1 cellular context compared by ENCODE assay signal in the genomic region with DNA sequence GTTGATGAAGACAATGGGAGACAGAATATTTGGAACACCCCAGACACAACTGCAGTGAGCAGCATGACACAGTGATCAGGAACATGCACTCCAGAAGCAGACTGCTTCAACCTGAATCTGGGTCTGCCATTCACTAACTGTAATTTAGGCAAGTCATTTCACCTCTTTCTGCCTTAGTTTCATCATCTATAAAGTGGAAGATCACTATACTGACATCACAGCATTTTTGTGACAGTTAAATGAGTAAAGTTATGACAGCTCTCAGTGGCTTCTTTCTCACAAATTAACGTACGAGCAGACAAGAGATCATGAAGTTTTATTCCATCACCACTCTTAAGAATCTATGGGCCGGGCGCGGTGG.
TF ChIP-seq lines count a peak whose summit lies in the region.

No MANE protein-coding gene starts in this region.

TF ChIP-seq in K562, 482 proteins besides CTCF, POLR2A, EP300 and RAD21 (continued from another document):
- TF ChIP-seq, protein P1, sequence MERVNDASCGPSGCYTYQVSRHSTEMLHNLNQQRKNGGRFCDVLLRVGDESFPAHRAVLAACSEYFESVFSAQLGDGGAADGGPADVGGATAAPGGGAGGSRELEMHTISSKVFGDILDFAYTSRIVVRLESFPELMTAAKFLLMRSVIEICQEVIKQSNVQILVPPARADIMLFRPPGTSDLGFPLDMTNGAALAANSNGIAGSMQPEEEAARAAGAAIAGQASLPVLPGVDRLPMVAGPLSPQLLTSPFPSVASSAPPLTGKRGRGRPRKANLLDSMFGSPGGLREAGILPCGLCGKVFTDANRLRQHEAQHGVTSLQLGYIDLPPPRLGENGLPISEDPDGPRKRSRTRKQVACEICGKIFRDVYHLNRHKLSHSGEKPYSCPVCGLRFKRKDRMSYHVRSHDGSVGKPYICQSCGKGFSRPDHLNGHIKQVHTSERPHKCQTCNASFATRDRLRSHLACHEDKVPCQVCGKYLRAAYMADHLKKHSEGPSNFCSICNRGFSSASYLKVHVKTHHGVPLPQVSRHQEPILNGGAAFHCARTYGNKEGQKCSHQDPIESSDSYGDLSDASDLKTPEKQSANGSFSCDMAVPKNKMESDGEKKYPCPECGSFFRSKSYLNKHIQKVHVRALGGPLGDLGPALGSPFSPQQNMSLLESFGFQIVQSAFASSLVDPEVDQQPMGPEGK (CRISPR knock-in tag; IDR thresholded peaks at IDR 0.05; ENCODE audit: borderline replicate concordance), result no peak
- peak; percentile 23; the same call in 1 of the 2 replicates for TF ChIP-seq C11orf30 (IDR thresholded peaks at IDR 0.05; ENCODE audit: low read depth)
- TF ChIP-seq ATF1 (CRISPR knock-in tag; IDR thresholded peaks at IDR 0.05), result no peak
- TF ChIP-seq ATF1 (tag; IDR thresholded peaks at IDR 0.05), result no peak
- TF ChIP-seq JUND (IDR thresholded peaks at IDR 0.05; ENCODE audit: borderline replicate concordance, low read depth, low read length), result 0 out of 2 replicates have a peak, but pooled peaks have one; percentile 14
- no peak for TF ChIP-seq JUND (tag; IDR thresholded peaks at IDR 0.05; ENCODE audit: borderline replicate concordance, low read depth, low read length)
- no peak for TF ChIP-seq MTA2 (IDR thresholded peaks at IDR 0.05; ENCODE audit: low read depth)
- no peak for TF ChIP-seq BCOR (IDR thresholded peaks at IDR 0.05)
- TF ChIP-seq, protein P2, sequence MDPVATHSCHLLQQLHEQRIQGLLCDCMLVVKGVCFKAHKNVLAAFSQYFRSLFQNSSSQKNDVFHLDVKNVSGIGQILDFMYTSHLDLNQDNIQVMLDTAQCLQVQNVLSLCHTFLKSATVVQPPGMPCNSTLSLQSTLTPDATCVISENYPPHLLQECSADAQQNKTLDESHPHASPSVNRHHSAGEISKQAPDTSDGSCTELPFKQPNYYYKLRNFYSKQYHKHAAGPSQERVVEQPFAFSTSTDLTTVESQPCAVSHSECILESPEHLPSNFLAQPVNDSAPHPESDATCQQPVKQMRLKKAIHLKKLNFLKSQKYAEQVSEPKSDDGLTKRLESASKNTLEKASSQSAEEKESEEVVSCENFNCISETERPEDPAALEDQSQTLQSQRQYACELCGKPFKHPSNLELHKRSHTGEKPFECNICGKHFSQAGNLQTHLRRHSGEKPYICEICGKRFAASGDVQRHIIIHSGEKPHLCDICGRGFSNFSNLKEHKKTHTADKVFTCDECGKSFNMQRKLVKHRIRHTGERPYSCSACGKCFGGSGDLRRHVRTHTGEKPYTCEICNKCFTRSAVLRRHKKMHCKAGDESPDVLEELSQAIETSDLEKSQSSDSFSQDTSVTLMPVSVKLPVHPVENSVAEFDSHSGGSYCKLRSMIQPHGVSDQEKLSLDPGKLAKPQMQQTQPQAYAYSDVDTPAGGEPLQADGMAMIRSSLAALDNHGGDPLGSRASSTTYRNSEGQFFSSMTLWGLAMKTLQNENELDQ (CRISPR knock-in tag; IDR thresholded peaks at IDR 0.05; ENCODE audit: borderline replicate concordance), result no peak
- TF ChIP-seq ARNT (IDR thresholded peaks at IDR 0.05), result no peak
- TF ChIP-seq LEF1 (IDR thresholded peaks at IDR 0.05), result no peak
- no peak for TF ChIP-seq STAG1 (CRISPR knock-in tag; IDR thresholded peaks at IDR 0.05; ENCODE audit: borderline replicate concordance)
- TF ChIP-seq, protein P3, sequence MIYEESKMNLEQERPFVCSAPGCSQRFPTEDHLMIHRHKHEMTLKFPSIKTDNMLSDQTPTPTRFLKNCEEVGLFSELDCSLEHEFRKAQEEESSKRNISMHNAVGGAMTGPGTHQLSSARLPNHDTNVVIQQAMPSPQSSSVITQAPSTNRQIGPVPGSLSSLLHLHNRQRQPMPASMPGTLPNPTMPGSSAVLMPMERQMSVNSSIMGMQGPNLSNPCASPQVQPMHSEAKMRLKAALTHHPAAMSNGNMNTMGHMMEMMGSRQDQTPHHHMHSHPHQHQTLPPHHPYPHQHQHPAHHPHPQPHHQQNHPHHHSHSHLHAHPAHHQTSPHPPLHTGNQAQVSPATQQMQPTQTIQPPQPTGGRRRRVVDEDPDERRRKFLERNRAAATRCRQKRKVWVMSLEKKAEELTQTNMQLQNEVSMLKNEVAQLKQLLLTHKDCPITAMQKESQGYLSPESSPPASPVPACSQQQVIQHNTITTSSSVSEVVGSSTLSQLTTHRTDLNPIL (CRISPR knock-in tag; IDR thresholded peaks at IDR 0.05), result no peak
- TF ChIP-seq POLR2H (tag; IDR thresholded peaks at IDR 0.05; ENCODE audit: low read depth), result 0 out of 2 replicates have a peak, but pooled peaks have one; percentile 43
- TF ChIP-seq TEAD2 (tag; IDR thresholded peaks at IDR 0.05), result no peak
- TF ChIP-seq, protein P4, sequence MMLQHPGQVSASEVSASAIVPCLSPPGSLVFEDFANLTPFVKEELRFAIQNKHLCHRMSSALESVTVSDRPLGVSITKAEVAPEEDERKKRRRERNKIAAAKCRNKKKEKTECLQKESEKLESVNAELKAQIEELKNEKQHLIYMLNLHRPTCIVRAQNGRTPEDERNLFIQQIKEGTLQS (IDR thresholded peaks at IDR 0.05), result peak; percentile 80
- TF ChIP-seq, protein P4 (CRISPR knock-in tag; conservative IDR thresholded peaks at IDR 0.05), result no peak
- TF ChIP-seq JUNB (CRISPR knock-in tag; conservative IDR thresholded peaks at IDR 0.05), result no peak
- 0 out of 2 replicates have a peak, but pooled peaks have one; percentile 24 for TF ChIP-seq SUPT5H (IDR thresholded peaks at IDR 0.05)
- no peak for TF ChIP-seq NR2C2 (CRISPR knock-in tag; IDR thresholded peaks at IDR 0.05)
- TF ChIP-seq NR2C2 (tag; IDR thresholded peaks at IDR 0.05), result no peak
- TF ChIP-seq CREB3L1 (IDR thresholded peaks at IDR 0.05; ENCODE audit: borderline replicate concordance, low read depth), result no peak
- TF ChIP-seq SIN3A (IDR thresholded peaks at IDR 0.05; ENCODE audit: borderline replicate concordance in 2 of 2, control insufficient read depth in 1 of 2, low read depth in 2 of 2, low read length in 2 of 2), result no peak
- TF ChIP-seq, protein P5, sequence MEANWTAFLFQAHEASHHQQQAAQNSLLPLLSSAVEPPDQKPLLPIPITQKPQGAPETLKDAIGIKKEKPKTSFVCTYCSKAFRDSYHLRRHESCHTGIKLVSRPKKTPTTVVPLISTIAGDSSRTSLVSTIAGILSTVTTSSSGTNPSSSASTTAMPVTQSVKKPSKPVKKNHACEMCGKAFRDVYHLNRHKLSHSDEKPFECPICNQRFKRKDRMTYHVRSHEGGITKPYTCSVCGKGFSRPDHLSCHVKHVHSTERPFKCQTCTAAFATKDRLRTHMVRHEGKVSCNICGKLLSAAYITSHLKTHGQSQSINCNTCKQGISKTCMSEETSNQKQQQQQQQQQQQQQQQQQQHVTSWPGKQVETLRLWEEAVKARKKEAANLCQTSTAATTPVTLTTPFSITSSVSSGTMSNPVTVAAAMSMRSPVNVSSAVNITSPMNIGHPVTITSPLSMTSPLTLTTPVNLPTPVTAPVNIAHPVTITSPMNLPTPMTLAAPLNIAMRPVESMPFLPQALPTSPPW (CRISPR knock-in tag; IDR thresholded peaks at IDR 0.05), result no peak
- TF ChIP-seq, protein P6, sequence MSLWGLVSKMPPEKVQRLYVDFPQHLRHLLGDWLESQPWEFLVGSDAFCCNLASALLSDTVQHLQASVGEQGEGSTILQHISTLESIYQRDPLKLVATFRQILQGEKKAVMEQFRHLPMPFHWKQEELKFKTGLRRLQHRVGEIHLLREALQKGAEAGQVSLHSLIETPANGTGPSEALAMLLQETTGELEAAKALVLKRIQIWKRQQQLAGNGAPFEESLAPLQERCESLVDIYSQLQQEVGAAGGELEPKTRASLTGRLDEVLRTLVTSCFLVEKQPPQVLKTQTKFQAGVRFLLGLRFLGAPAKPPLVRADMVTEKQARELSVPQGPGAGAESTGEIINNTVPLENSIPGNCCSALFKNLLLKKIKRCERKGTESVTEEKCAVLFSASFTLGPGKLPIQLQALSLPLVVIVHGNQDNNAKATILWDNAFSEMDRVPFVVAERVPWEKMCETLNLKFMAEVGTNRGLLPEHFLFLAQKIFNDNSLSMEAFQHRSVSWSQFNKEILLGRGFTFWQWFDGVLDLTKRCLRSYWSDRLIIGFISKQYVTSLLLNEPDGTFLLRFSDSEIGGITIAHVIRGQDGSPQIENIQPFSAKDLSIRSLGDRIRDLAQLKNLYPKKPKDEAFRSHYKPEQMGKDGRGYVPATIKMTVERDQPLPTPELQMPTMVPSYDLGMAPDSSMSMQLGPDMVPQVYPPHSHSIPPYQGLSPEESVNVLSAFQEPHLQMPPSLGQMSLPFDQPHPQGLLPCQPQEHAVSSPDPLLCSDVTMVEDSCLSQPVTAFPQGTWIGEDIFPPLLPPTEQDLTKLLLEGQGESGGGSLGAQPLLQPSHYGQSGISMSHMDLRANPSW (CRISPR knock-in tag; IDR thresholded peaks at IDR 0.05), result no peak
- TF ChIP-seq, protein P7, sequence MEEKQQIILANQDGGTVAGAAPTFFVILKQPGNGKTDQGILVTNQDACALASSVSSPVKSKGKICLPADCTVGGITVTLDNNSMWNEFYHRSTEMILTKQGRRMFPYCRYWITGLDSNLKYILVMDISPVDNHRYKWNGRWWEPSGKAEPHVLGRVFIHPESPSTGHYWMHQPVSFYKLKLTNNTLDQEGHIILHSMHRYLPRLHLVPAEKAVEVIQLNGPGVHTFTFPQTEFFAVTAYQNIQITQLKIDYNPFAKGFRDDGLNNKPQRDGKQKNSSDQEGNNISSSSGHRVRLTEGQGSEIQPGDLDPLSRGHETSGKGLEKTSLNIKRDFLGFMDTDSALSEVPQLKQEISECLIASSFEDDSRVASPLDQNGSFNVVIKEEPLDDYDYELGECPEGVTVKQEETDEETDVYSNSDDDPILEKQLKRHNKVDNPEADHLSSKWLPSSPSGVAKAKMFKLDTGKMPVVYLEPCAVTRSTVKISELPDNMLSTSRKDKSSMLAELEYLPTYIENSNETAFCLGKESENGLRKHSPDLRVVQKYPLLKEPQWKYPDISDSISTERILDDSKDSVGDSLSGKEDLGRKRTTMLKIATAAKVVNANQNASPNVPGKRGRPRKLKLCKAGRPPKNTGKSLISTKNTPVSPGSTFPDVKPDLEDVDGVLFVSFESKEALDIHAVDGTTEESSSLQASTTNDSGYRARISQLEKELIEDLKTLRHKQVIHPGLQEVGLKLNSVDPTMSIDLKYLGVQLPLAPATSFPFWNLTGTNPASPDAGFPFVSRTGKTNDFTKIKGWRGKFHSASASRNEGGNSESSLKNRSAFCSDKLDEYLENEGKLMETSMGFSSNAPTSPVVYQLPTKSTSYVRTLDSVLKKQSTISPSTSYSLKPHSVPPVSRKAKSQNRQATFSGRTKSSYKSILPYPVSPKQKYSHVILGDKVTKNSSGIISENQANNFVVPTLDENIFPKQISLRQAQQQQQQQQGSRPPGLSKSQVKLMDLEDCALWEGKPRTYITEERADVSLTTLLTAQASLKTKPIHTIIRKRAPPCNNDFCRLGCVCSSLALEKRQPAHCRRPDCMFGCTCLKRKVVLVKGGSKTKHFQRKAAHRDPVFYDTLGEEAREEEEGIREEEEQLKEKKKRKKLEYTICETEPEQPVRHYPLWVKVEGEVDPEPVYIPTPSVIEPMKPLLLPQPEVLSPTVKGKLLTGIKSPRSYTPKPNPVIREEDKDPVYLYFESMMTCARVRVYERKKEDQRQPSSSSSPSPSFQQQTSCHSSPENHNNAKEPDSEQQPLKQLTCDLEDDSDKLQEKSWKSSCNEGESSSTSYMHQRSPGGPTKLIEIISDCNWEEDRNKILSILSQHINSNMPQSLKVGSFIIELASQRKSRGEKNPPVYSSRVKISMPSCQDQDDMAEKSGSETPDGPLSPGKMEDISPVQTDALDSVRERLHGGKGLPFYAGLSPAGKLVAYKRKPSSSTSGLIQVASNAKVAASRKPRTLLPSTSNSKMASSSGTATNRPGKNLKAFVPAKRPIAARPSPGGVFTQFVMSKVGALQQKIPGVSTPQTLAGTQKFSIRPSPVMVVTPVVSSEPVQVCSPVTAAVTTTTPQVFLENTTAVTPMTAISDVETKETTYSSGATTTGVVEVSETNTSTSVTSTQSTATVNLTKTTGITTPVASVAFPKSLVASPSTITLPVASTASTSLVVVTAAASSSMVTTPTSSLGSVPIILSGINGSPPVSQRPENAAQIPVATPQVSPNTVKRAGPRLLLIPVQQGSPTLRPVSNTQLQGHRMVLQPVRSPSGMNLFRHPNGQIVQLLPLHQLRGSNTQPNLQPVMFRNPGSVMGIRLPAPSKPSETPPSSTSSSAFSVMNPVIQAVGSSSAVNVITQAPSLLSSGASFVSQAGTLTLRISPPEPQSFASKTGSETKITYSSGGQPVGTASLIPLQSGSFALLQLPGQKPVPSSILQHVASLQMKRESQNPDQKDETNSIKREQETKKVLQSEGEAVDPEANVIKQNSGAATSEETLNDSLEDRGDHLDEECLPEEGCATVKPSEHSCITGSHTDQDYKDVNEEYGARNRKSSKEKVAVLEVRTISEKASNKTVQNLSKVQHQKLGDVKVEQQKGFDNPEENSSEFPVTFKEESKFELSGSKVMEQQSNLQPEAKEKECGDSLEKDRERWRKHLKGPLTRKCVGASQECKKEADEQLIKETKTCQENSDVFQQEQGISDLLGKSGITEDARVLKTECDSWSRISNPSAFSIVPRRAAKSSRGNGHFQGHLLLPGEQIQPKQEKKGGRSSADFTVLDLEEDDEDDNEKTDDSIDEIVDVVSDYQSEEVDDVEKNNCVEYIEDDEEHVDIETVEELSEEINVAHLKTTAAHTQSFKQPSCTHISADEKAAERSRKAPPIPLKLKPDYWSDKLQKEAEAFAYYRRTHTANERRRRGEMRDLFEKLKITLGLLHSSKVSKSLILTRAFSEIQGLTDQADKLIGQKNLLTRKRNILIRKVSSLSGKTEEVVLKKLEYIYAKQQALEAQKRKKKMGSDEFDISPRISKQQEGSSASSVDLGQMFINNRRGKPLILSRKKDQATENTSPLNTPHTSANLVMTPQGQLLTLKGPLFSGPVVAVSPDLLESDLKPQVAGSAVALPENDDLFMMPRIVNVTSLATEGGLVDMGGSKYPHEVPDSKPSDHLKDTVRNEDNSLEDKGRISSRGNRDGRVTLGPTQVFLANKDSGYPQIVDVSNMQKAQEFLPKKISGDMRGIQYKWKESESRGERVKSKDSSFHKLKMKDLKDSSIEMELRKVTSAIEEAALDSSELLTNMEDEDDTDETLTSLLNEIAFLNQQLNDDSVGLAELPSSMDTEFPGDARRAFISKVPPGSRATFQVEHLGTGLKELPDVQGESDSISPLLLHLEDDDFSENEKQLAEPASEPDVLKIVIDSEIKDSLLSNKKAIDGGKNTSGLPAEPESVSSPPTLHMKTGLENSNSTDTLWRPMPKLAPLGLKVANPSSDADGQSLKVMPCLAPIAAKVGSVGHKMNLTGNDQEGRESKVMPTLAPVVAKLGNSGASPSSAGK (IDR thresholded peaks at IDR 0.05), result peak; percentile 67
- no peak for TF ChIP-seq SP2 (IDR thresholded peaks at IDR 0.05; ENCODE audit: extremely low read depth, low read depth, low read length, poor library complexity, severe bottlenecking)
